ENCODE assay signal across 10 cellular contexts in genomic region chr4:6939761-6940743, GRCh38. TPM values are rescaled to one million over a fixed set of nuclear protein-coding genes. Genes with fewer than 3 reads are reported as not detected.
DNase-seq lines count a peak whose midpoint lies in the region; ATAC-seq, FAIRE-seq and TF ChIP-seq lines count a peak whose summit lies in the region.
"Had no signal": no experiment of that assay in that cellular context is flagged by ENCODE, and none has a peak within 500 bp of the region (broad histone marks: within the 10 kb centered on the region; RNA-seq: fewer than 3 reads in every experiment).

No MANE protein-coding gene starts in this region.

- H3K27ac ChIP-seq in layer of hippocampus (ENCODE audit: low read depth, low read length): peak overlapping the region; percentile 1

- no peaks in the 10 kb centered on the region for H3K27me3 ChIP-seq in layer of hippocampus (ENCODE audit: control insufficient read depth, insufficient read depth, low read length)

- peak overlapping the region; percentile 41 to 52 for H3K4me3 Mint-ChIP-seq in CD14-positive monocyte

- H3K36me3 Mint-ChIP-seq in CD14-positive monocyte: peaks cover 13 to 48% of the 10 kb centered on the region in 2 donors

- peaks cover 0 to 7% (median 0%) of the 10 kb centered on the region in 3 donors for H3K27me3 Mint-ChIP-seq in CD14-positive monocyte (ENCODE audit: low read depth in 3 of 3)

- no peak for TF ChIP-seq CTCF in CD14-positive monocyte (IDR thresholded peaks at IDR 0.05)

- peak; percentile 72 for DNase-seq in CD14-positive monocyte (ENCODE audit: low spot score)
- DNase-seq in RCC 7860 (ENCODE audit: low spot score): peak; percentile 22
- DNase-seq in left lobe of liver (ENCODE audit: low spot score): no peak
- DNase-seq in foreskin melanocyte: no peak
- DNase-seq: activated CD4-positive, alpha-beta T cell treated with anti-CD3 and anti-CD28 coated beads, Interleukin-2, amount 50 U/mL, for 4 hours had no signal

- peak; percentile 42 for ATAC-seq in GM21423 (IDR thresholded peaks at IDR 0.05; ENCODE audit: unreplicated experiment)
- ATAC-seq in HG03025 (IDR thresholded peaks at IDR 0.05; ENCODE audit: low FRiP score, unreplicated experiment): no peak
- no peak for ATAC-seq in GM21515 (IDR thresholded peaks at IDR 0.05; ENCODE audit: unreplicated experiment)
- no peak for ATAC-seq in left lobe of liver

- peaks cover 0 to 8% (median 0%) of the 10 kb centered on the region in 7 donors for H3K9me3 Mint-ChIP-seq in CD14-positive monocyte

- peaks cover 91% of the 10 kb centered on the region for H3K4me1 Mint-ChIP-seq in CD14-positive monocyte

- intact Hi-C loops in CD14-positive monocyte (cut with micrococcal nuclease): loop anchor here in 1 of 2 donors (5.0 kb wide), 2 partner anchors 33 to 48 kb away; partner anchors contain the start of gene TBC1D14

- peak overlapping the region; percentile 89 to 97 (median 94) for H3K27ac Mint-ChIP-seq in CD14-positive monocyte

- FAIRE-seq in RCC 7860 (lab: Jason Lieb, UNC): no peak
- FAIRE-seq: endothelial cell of umbilical vein had no signal

RNA-seq across cellular contexts. Expression of gene TBC1D14, which starts 30.4 kb away (rescaled TPM):
- polyA plus RNA-seq in CD14-positive monocyte: 10 to 100 TPM; 36.3 to 44.7 TPM
- total RNA-seq in left lobe of liver: 29.3 TPM

Comparison
In these comparisons a context has a peak if more than half of its experiments do, and no peak if none do; other contexts are left out.
1. DNase-seq: peak in CD14-positive monocyte (single experiment) and RCC 7860 (single experiment); none in left lobe of liver (single experiment) and foreskin melanocyte (single experiment).